ENCODE assay signal across 27 cellular contexts in genomic region chr14:89537911-89538310, GRCh38.
DNase-seq lines count a peak whose midpoint lies in the region; ATAC-seq and TF ChIP-seq lines count a peak whose summit lies in the region.
"Had no signal": no experiment of that assay in that cellular context is flagged by ENCODE, and none has a peak within 500 bp of the region (broad histone marks: within the 10 kb centered on the region; RNA-seq: fewer than 3 reads in every experiment).

No MANE protein-coding gene starts in this region.

- H3K79me1 ChIP-seq in H9 (ENCODE audit: insufficient read depth, low read depth, low read length, poor library complexity, severe bottlenecking) = peaks cover 4% of the 10 kb centered on the region

- H3K4me3 Mint-ChIP-seq in CD14-positive monocyte (no peak overlapping the region), H9 (no peak overlapping the region)
- H3K4me3 Mint-ChIP-seq: activated naive CD8-positive, alpha-beta T cell treated with anti-CD3 and anti-CD28 coated beads for 36 hours; activated T-helper 17 cell treated with anti-CD3 and anti-CD28 coated beads, Interleukin-2, amount 50 U/mL, for 72 hours; T-cell had no signal

- no peak overlapping the region for H2BK12ac ChIP-seq in H9 (ENCODE audit: insufficient read length, low read depth, low read length)

- no peaks in the 10 kb centered on the region for H4K20me1 ChIP-seq in H9 (ENCODE audit: control insufficient read depth, insufficient read depth, insufficient read length)

- H3K4me1 ChIP-seq in H9 (ENCODE audit: insufficient read depth, low read length) (peaks cover 2% of the 10 kb centered on the region; the same call in 1 of the 2 replicates), suprapubic skin (no peaks in the 10 kb centered on the region)

- H3K27me3 Mint-ChIP-seq in CD14-positive monocyte (ENCODE audit: low read depth in 3 of 3) (peaks cover 0 to 2% (median 2%) of the 10 kb centered on the region in 3 donors), H9 (ENCODE audit: low read depth) (no peaks in the 10 kb centered on the region)
- H3K27me3 Mint-ChIP-seq: activated naive CD8-positive, alpha-beta T cell treated with anti-CD3 and anti-CD28 coated beads for 36 hours; activated T-helper 17 cell treated with anti-CD3 and anti-CD28 coated beads, Interleukin-2, amount 50 U/mL, for 72 hours; T-cell had no signal

- H3K9ac ChIP-seq in H9 (ENCODE audit: extremely low read depth, insufficient read length, low read length) = no peak overlapping the region

- no peak overlapping the region for H3K23ac ChIP-seq in H9 (ENCODE audit: insufficient read length, low read depth, low read length)

- H3K4me1 Mint-ChIP-seq in CD14-positive monocyte (peaks cover 7% of the 10 kb centered on the region), H9 (peaks cover 26 to 40% of the 10 kb centered on the region in 2 experiments)

- H2AK5ac ChIP-seq in H9 (ENCODE audit: insufficient read length, low read length) = peak overlapping the region; percentile 55

- H3K4ac ChIP-seq in H9 (ENCODE audit: low read depth, low read length) = no peak overlapping the region

- H3K23me2 ChIP-seq in H9 (ENCODE audit: insufficient read length, low read depth, low read length, poor library complexity, severe bottlenecking) = no peaks in the 10 kb centered on the region

- TF ChIP-seq POLR2A in suprapubic skin (IDR thresholded peaks at IDR 0.05) = no peak

- no peak overlapping the region for H3K56ac ChIP-seq in H9 (ENCODE audit: insufficient read length, low read depth, low read length)

- WGBS in H9 (ENCODE audit: extremely low coverage, insufficient read length, low lambda C conversion rate) = no CpG with 5 or more reads among the region's 4 CpGs
- 90% methylated on average over 4 of the region's 4 CpGs for whole genome bisulfite sequencing in suprapubic skin

- H3K9me3 ChIP-seq in H9 (ENCODE audit: control insufficient read depth, low read depth, low read length) = no peaks in the 10 kb centered on the region
- no peaks in the 10 kb centered on the region for H3K9me3 ChIP-seq in suprapubic skin
- H3K9me3 ChIP-seq: Caco-2, esophagus squamous epithelium, left ventricle myocardium inferior, mucosa of descending colon, tibial nerve had no signal

- H3K9me3 Mint-ChIP-seq in CD14-positive monocyte (no peaks in the 10 kb centered on the region), H9 (no peaks in the 10 kb centered on the region)
- H3K9me3 Mint-ChIP-seq: activated naive CD8-positive, alpha-beta T cell treated with anti-CD3 and anti-CD28 coated beads for 36 hours; activated T-helper 17 cell treated with anti-CD3 and anti-CD28 coated beads, Interleukin-2, amount 50 U/mL, for 72 hours; T-cell had no signal

- no peak overlapping the region for H2BK120ac ChIP-seq in H9 (ENCODE audit: low read depth, low read length, poor library complexity, severe bottlenecking)

- no peak overlapping the region for H4K91ac ChIP-seq in H9 (ENCODE audit: insufficient read length, low read depth, low read length)

- H3T11ph ChIP-seq in H9 (ENCODE audit: low read length) = no peak overlapping the region

- no peaks in the 10 kb centered on the region for H3K36me3 ChIP-seq in suprapubic skin
- H3K36me3 ChIP-seq: esophagus squamous epithelium, left ventricle myocardium inferior, tibial nerve had no signal

- H3K27ac ChIP-seq in H9 (ENCODE audit: insufficient read length, low read depth, low read length) = no peak overlapping the region
- H3K27ac ChIP-seq in suprapubic skin = no peak overlapping the region
- H3K27ac ChIP-seq: esophagus squamous epithelium, left ventricle myocardium inferior, skin epidermis, tibial nerve had no signal

- H3K27ac Mint-ChIP-seq in CD14-positive monocyte = no peak overlapping the region
- peak overlapping the region in 2 of 3 experiments; percentile 69 to 86; a peak in 2 of 7 replicates for H3K27ac Mint-ChIP-seq in H9
- H3K27ac Mint-ChIP-seq: activated naive CD8-positive, alpha-beta T cell treated with anti-CD3 and anti-CD28 coated beads for 36 hours; activated T-helper 17 cell treated with anti-CD3 and anti-CD28 coated beads, Interleukin-2, amount 50 U/mL, for 72 hours; T-cell had no signal

- TF ChIP-seq EP300 in suprapubic skin (IDR thresholded peaks at IDR 0.05) = no peak

- TF ChIP-seq CTCF in CD14-positive monocyte (IDR thresholded peaks at IDR 0.05) (peak; percentile 13), H9 (conservative IDR thresholded peaks at IDR 0.05) (peak; percentile 59), foreskin fibroblast (IDR thresholded peaks at IDR 0.05; ENCODE audit: low read depth, low read length) (no peak), suprapubic skin (IDR thresholded peaks at IDR 0.05) (no peak)

- H3K36me3 Mint-ChIP-seq in CD14-positive monocyte (peaks cover 38 to 40% of the 10 kb centered on the region in 2 donors), H9 (ENCODE audit: insufficient read depth in 1 of 3, low read depth in 3 of 3) (peaks cover 5 to 13% (median 7%) of the 10 kb centered on the region in 3 experiments)

- intact Hi-C loops in CD14-positive monocyte (cut with micrococcal nuclease) = no loop called here

- H4K8ac ChIP-seq in H9 (replicated peaks; ENCODE audit: insufficient read length, low read depth, low read length) = no peak overlapping the region

- no peak overlapping the region for H4K5ac ChIP-seq in H9 (ENCODE audit: insufficient read length, low read depth, low read length)

- H3K18ac ChIP-seq in H9 (ENCODE audit: insufficient read length, low read depth, low read length) = no peak overlapping the region

- H2BK15ac ChIP-seq in H9 (ENCODE audit: low read depth, low read length) = no peak overlapping the region; the same call in 1 of the 2 replicates

- H3K79me2 ChIP-seq in H9 (ENCODE audit: insufficient read depth, low read length) = peaks cover 9% of the 10 kb centered on the region; the same call in 1 of the 2 replicates

- H2BK20ac ChIP-seq in H9 (ENCODE audit: low read depth, low read length, poor library complexity, severe bottlenecking) = no peak overlapping the region

- no peak for ATAC-seq in GM21360 (IDR thresholded peaks at IDR 0.05; ENCODE audit: unreplicated experiment)
- ATAC-seq: activated T-helper 17 cell treated with anti-CD3 and anti-CD28 coated beads, Interleukin-2, amount 50 U/mL, for 72 hours; mucosa of descending colon; Right ventricle myocardium inferior; T-cell had no signal

- H3K4me2 ChIP-seq in H9 (ENCODE audit: insufficient read depth, insufficient read length, low read length) = no peak overlapping the region

- H2BK5ac ChIP-seq in H9 (ENCODE audit: insufficient read length, low read length) = no peak overlapping the region

- H3K14ac ChIP-seq in H9 (ENCODE audit: insufficient read depth, low read length) = no peak overlapping the region

- no peak overlapping the region for H2AFZ ChIP-seq in H9 (ENCODE audit: low read length)

- DNase-seq in CD14-positive monocyte (ENCODE audit: low spot score) (no peak), H9 (no peak), NCI-H748 (lab: John Stamatoyannopoulos, UW; ENCODE audit: unreplicated experiment) (peak; percentile 89), iris pigment epithelial cell (ENCODE audit: low read depth) (peak; percentile 29), cerebellar cortex (ENCODE audit: low spot score) (no peak), foreskin fibroblast (no peak), suprapubic skin (ENCODE audit: low spot score in 2 of 2) (no peak)
- DNase-seq: activated CD4-positive, alpha-beta T cell treated with anti-CD3 and anti-CD28 coated beads for 4 hours; activated naive CD8-positive, alpha-beta T cell treated with anti-CD3 and anti-CD28 coated beads for 36 hours; Caco-2; cerebellar nuclear complex; effector CD8-positive, alpha-beta T cell; esophagus squamous epithelium; left ventricle myocardium inferior; mucosa of descending colon; MV-4-11; NCI-H2081 treated with DMSO at 0.1 percent for 48 hours; NCI-H524 treated with DMSO at 0.1 percent for 48 hours; OCI-M1; stimulated activated CD4-positive, alpha-beta T cell treated with anti-CD3 and anti-CD28 coated beads, Interleukin-2, amount 100 ng/mL, for 24 hours; stimulated activated naive CD4-positive, alpha-beta T cell; T-cell had no signal

- H3K4me3 ChIP-seq in foreskin fibroblast (ENCODE audit: low read depth in 1 of 2, low read length in 2 of 2) = no peak overlapping the region
- H3K4me3 ChIP-seq in suprapubic skin = no peak overlapping the region
- H3K4me3 ChIP-seq: esophagus squamous epithelium, left ventricle myocardium inferior, mucosa of descending colon, skin epidermis, tibial nerve had no signal

- H3K27me3 ChIP-seq in H9 (ENCODE audit: insufficient read depth, low read length) = no peaks in the 10 kb centered on the region
- H3K27me3 ChIP-seq in suprapubic skin = no peaks in the 10 kb centered on the region
- H3K27me3 ChIP-seq: esophagus squamous epithelium, tibial nerve had no signal

Comparison
In these comparisons a context has a peak if more than half of its experiments do, and no peak if none do; other contexts are left out.
1. DNase-seq: peak in NCI-H748 (single experiment) and iris pigment epithelial cell (single experiment); none in CD14-positive monocyte (single experiment), H9 (single experiment), cerebellar cortex (single experiment), foreskin fibroblast (0 of 2) and suprapubic skin (0 of 2).
2. H3K27ac Mint-ChIP-seq: peak in H9 (2 of 3); none in CD14-positive monocyte (0 of 7).
3. CTCF ChIP-seq: peak in CD14-positive monocyte (single experiment) and H9 (single experiment); none in foreskin fibroblast (single experiment) and suprapubic skin (0 of 2).